ENCODE assay signal across 8 cellular contexts in genomic region chr10:89332718-89333281, GRCh38. TPM values are rescaled to one million over a fixed set of nuclear protein-coding genes. Genes with fewer than 3 reads are reported as not detected.
DNase-seq lines count a peak whose midpoint lies in the region; ATAC-seq and TF ChIP-seq lines count a peak whose summit lies in the region.

No MANE protein-coding gene starts in this region.

- no peaks in the 10 kb centered on the region for H3K36me3 ChIP-seq in DOHH2 (ENCODE audit: control insufficient read depth, low read length)
- peaks cover 0 to 7% (median 0%) of the 10 kb centered on the region in 3 donors for H3K36me3 ChIP-seq in tibial nerve

- ATAC-seq in HG02870 (IDR thresholded peaks at IDR 0.05; ENCODE audit: unreplicated experiment), result peak; percentile 28
- peak; percentile 33 for ATAC-seq in left colon

- H3K79me2 ChIP-seq in DOHH2 (ENCODE audit: control insufficient read depth, low read length), result no peaks in the 10 kb centered on the region

- H3K27ac Mint-ChIP-seq in activated naive CD8-positive, alpha-beta T cell, result peak overlapping the region; percentile 94

- TF ChIP-seq EP300 in tibial nerve (IDR thresholded peaks at IDR 0.05), result no peak

- no peak for TF ChIP-seq POLR2A in tibial nerve (IDR thresholded peaks at IDR 0.05)

- no peak overlapping the region for H3K27ac ChIP-seq in DOHH2 (ENCODE audit: low read depth, low read length)
- H3K27ac ChIP-seq in tibial nerve, result peak overlapping the region; percentile 71 to 96 (median 84)

- intact Hi-C loops in left colon (cut with DNase I, micrococcal nuclease), result no loop called here
- intact Hi-C loops in posterior cingulate gyrus (cut with DNase I), result no loop called here

- DNase-seq in left colon (peak in 1 of 2 donors; percentile 21), tibial nerve (ENCODE audit: low spot score in 2 of 2) (no peak), NCI-H1105 (lab: John Stamatoyannopoulos, UW) (no peak), KG1 (lab: John Stamatoyannopoulos, UW) (no peak), posterior cingulate gyrus (no peak)

- peaks cover 2% of the 10 kb centered on the region for H3K27me3 Mint-ChIP-seq in activated naive CD8-positive, alpha-beta T cell

- WGBS in tibial nerve, 2 donors, result 10 to 17% methylated on average over 5 of the region's 5 CpGs

- no peaks in the 10 kb centered on the region for H3K27me3 ChIP-seq in DOHH2 (ENCODE audit: control insufficient read depth, low read length)
- no peaks in the 10 kb centered on the region for H3K27me3 ChIP-seq in tibial nerve

- no peaks in the 10 kb centered on the region for H3K9me3 ChIP-seq in DOHH2 (ENCODE audit: control insufficient read depth, insufficient read depth, low read length)
- no peaks in the 10 kb centered on the region for H3K9me3 ChIP-seq in tibial nerve

- H3K36me3 Mint-ChIP-seq in activated naive CD8-positive, alpha-beta T cell, result peaks cover 8% of the 10 kb centered on the region

- H3K4me3 Mint-ChIP-seq in activated naive CD8-positive, alpha-beta T cell, result peak overlapping the region; percentile 86

- no peaks in the 10 kb centered on the region for H3F3A ChIP-seq in DOHH2 (ENCODE audit: control insufficient read depth, insufficient read depth)

- H4K20me1 ChIP-seq in DOHH2 (ENCODE audit: control insufficient read depth, insufficient read depth, low read depth, low read length), result no peaks in the 10 kb centered on the region

- TF ChIP-seq CTCF in DOHH2 (IDR thresholded peaks at IDR 0.05; ENCODE audit: low read depth, low read length, poor library complexity, severe bottlenecking) (no peak), tibial nerve (IDR thresholded peaks at IDR 0.05) (no peak)

- H3K9me2 ChIP-seq in DOHH2 (replicated peaks; ENCODE audit: control insufficient read depth, low read length), result no peaks in the 10 kb centered on the region

- no peaks in the 10 kb centered on the region for H3K9me3 Mint-ChIP-seq in activated naive CD8-positive, alpha-beta T cell (ENCODE audit: low read depth)

- H3K4me3 ChIP-seq in DOHH2 (ENCODE audit: low read length) (peak overlapping the region; percentile 57), tibial nerve (peak overlapping the region; percentile 19 to 45 (median 31))

- H3K4me1 Mint-ChIP-seq in activated naive CD8-positive, alpha-beta T cell (ENCODE audit: low read depth), result peaks cover 90% of the 10 kb centered on the region

- peaks cover 28% of the 10 kb centered on the region for H3K4me1 ChIP-seq in DOHH2 (ENCODE audit: control insufficient read depth, low read length)
- H3K4me1 ChIP-seq in tibial nerve, result peaks cover 9 to 82% (median 42%) of the 10 kb centered on the region in 4 donors

- peak overlapping the region; percentile 61 for H3K4me2 ChIP-seq in DOHH2 (ENCODE audit: low read length)

RNA-seq across cellular contexts. Expression of gene IFIT3, which starts 5.0 kb away (rescaled TPM):
- total RNA-seq in left colon (10 to 100 TPM in 1 of 2 donors, 1 to 10 TPM in 1; 5.0 to 10.3 TPM), tibial nerve (10 to 100 TPM in 3 of 4 donors, 1 to 10 TPM in 1; 7.2 to 24.9 (median 17.6) TPM)

RNA-seq across cellular contexts. Expression of gene IFIT2, which starts 31.0 kb away (rescaled TPM):
- total RNA-seq in left colon (1 to 10 TPM; 4.3 to 7.1 TPM), tibial nerve (10 to 100 TPM in 1 of 4 donors, 1 to 10 TPM in 3; 3.3 to 11.4 (median 6.0) TPM)

RNA-seq across cellular contexts. Expression of gene IFIT1B, which starts 45.1 kb away (rescaled TPM):
- not detected for total RNA-seq in left colon
- not detected for total RNA-seq in tibial nerve

RNA-seq across cellular contexts. Expression of gene IFIT1, which starts 59.6 kb away (rescaled TPM):
- total RNA-seq in left colon, result 1 to 10 TPM; 6.1 to 6.8 TPM
- total RNA-seq in tibial nerve, result 10 to 100 TPM in 3 of 4 donors, 1 to 10 TPM in 1; 7.2 to 17.0 (median 13.9) TPM
